ENCODE assay signal across 9 cellular contexts in genomic region chr6:142952614-142953013, GRCh38. TPM values are rescaled to one million over a fixed set of nuclear protein-coding genes. Genes with fewer than 3 reads are reported as not detected.
DNase-seq lines count a peak whose midpoint lies in the region; ATAC-seq and TF ChIP-seq lines count a peak whose summit lies in the region.
"Had no signal": no experiment of that assay in that cellular context is flagged by ENCODE, and none has a peak within 500 bp of the region (broad histone marks: within the 10 kb centered on the region; RNA-seq: fewer than 3 reads in every experiment).

No MANE protein-coding gene starts in this region.

- CTCF ChIA-PET in activated CD4-positive, alpha-beta memory T cell treated with anti-CD3 and anti-CD28 coated beads, Interleukin-2, amount 10 ng/mL, durations not matched to agents 7 days and 5 days (lab: Charles Lee): interaction anchor here (1.4 kb wide), 1 partner anchor 9 kb away, joined by 4 read pairs; no protein-coding TSS in a partner anchor

- no peaks in the 10 kb centered on the region for H3K36me3 Mint-ChIP-seq in activated naive CD8-positive, alpha-beta T cell
- no peaks in the 10 kb centered on the region for H3K36me3 Mint-ChIP-seq in activated CD4-positive, alpha-beta memory T cell treated with anti-CD3 and anti-CD28 coated beads, Interleukin-2, amount 10 ng/mL, durations not matched to agents 7 days and 5 days (ENCODE audit: low read depth)
- no peaks in the 10 kb centered on the region for H3K36me3 Mint-ChIP-seq in osteocyte (ENCODE audit: unreplicated experiment)

- no peaks in the 10 kb centered on the region for H3K27me3 Mint-ChIP-seq in activated naive CD8-positive, alpha-beta T cell
- no peaks in the 10 kb centered on the region for H3K27me3 Mint-ChIP-seq in activated CD4-positive, alpha-beta memory T cell treated with anti-CD3 and anti-CD28 coated beads, Interleukin-2, amount 10 ng/mL, durations not matched to agents 7 days and 5 days
- no peaks in the 10 kb centered on the region for H3K27me3 Mint-ChIP-seq in osteocyte (ENCODE audit: unreplicated experiment)

- peak overlapping the region; percentile 46 for H3K4me3 Mint-ChIP-seq in activated naive CD8-positive, alpha-beta T cell
- H3K4me3 Mint-ChIP-seq in activated CD4-positive, alpha-beta memory T cell treated with anti-CD3 and anti-CD28 coated beads, Interleukin-2, amount 10 ng/mL, durations not matched to agents 7 days and 5 days: no peak overlapping the region
- no peak overlapping the region for H3K4me3 Mint-ChIP-seq in osteocyte (ENCODE audit: unreplicated experiment)

- no peaks in the 10 kb centered on the region for H3K9me3 Mint-ChIP-seq in activated naive CD8-positive, alpha-beta T cell (ENCODE audit: low read depth)
- H3K9me3 Mint-ChIP-seq in activated CD4-positive, alpha-beta memory T cell treated with anti-CD3 and anti-CD28 coated beads, Interleukin-2, amount 10 ng/mL, durations not matched to agents 7 days and 5 days: no peaks in the 10 kb centered on the region
- no peaks in the 10 kb centered on the region for H3K9me3 Mint-ChIP-seq in osteocyte (ENCODE audit: unreplicated experiment)

- peak; percentile 68 for DNase-seq in GM20000 (ENCODE audit: low spot score)
- DNase-seq in stimulated activated CD4-positive, alpha-beta T cell treated with anti-CD3 and anti-CD28 coated beads, Interleukin-2, amount 100 ng/mL, for 24 hours: no peak
- no peak for DNase-seq in activated CD4-positive, alpha-beta memory T cell treated with anti-CD3 and anti-CD28 coated beads, Interleukin-2, amount 10 ng/mL, durations not matched to agents 7 days and 5 days
- DNase-seq in NCI-H748 (lab: John Stamatoyannopoulos, UW; ENCODE audit: unreplicated experiment): no peak
- no peak for DNase-seq in osteocyte (ENCODE audit: extremely low spot score, unreplicated experiment)
- DNase-seq: ovary had no signal

- peaks cover 32% of the 10 kb centered on the region for H3K4me1 Mint-ChIP-seq in activated naive CD8-positive, alpha-beta T cell (ENCODE audit: low read depth)
- peaks cover 10% of the 10 kb centered on the region for H3K4me1 Mint-ChIP-seq in activated CD4-positive, alpha-beta memory T cell treated with anti-CD3 and anti-CD28 coated beads, Interleukin-2, amount 10 ng/mL, durations not matched to agents 7 days and 5 days
- peaks cover 6% of the 10 kb centered on the region for H3K4me1 Mint-ChIP-seq in osteocyte (ENCODE audit: unreplicated experiment)

- ATAC-seq in GM18499 (IDR thresholded peaks at IDR 0.05; ENCODE audit: insufficient read depth, unreplicated experiment): peak; percentile 55
- ATAC-seq in HG03064 (IDR thresholded peaks at IDR 0.05; ENCODE audit: low read depth, unreplicated experiment): peak; percentile 53

- TF ChIP-seq CTCF in GM20000 (IDR thresholded peaks at IDR 0.05; ENCODE audit: extremely low read depth, missing control alignments): no peak
- TF ChIP-seq CTCF in osteocyte (IDR thresholded peaks at IDR 0.05): no peak

- POLR2A ChIA-PET in activated CD4-positive, alpha-beta memory T cell treated with anti-CD3 and anti-CD28 coated beads, Interleukin-2, amount 10 ng/mL, durations not matched to agents 7 days and 5 days (lab: Charles Lee): no interaction called here

- peak overlapping the region; percentile 80 for H3K27ac Mint-ChIP-seq in activated naive CD8-positive, alpha-beta T cell
- no peak overlapping the region for H3K27ac Mint-ChIP-seq in activated CD4-positive, alpha-beta memory T cell treated with anti-CD3 and anti-CD28 coated beads, Interleukin-2, amount 10 ng/mL, durations not matched to agents 7 days and 5 days
- H3K27ac Mint-ChIP-seq in osteocyte (ENCODE audit: unreplicated experiment): no peak overlapping the region

RNA-seq across cellular contexts. Expression of gene HIVEP2, which starts 7.6 kb away (rescaled TPM):
- total RNA-seq in activated CD4-positive, alpha-beta memory T cell treated with anti-CD3 and anti-CD28 coated beads, Interleukin-2, amount 10 ng/mL, durations not matched to agents 7 days and 5 days: 10 to 100 TPM; 30.5 to 32.8 TPM
- total RNA-seq in osteocyte: 38.2 and 39.2 TPM in 2 replicates
